ENCODE assay signal across 1 cellular context in the genomic region with DNA sequence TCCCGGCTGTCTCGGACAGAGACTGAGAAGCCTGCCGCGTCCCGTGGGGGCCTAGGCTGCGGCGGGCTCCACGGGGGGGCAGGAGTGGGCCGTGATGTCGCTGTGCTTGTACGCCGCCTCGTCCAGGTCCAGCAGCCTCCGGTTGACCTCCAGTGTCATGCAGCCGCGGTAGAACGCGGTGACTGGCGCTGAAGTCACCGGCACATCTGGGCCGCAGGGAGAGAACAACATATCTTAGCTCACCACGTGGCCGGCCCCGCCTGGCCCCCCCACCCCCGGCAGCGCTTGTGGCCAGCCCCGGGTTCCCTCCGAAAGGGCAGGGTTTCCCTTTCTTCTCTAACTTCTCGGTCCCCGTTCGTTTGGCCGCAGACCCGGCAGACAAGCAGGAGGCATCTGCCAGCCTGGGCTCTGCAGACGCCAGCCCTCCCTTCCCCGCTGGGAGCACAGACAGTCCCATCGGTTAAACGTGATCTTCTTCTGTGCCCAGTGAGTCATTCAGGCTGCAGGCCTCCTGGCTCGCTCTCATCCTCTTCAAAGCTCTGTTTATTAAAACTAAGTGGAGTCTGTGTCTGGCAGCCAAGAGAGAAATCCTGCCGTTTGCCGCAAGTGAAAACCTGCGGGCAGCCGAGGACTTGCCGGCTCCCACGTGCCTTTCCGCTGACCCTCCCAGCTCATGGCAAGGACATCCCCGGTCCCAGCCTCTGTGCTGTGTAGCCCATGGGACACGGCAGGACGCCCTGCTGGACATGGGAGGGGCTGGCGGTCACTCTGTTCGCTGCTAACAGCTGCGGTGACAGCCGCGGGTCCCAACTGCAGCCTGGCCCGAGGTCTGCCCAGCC.
TF ChIP-seq lines count a peak whose summit lies in the region.

No MANE protein-coding gene starts in this region.

TF ChIP-seq in HepG2, 621 proteins besides CTCF, POLR2A, EP300 and RAD21 (continued from another document):
- TF ChIP-seq, protein P1, sequence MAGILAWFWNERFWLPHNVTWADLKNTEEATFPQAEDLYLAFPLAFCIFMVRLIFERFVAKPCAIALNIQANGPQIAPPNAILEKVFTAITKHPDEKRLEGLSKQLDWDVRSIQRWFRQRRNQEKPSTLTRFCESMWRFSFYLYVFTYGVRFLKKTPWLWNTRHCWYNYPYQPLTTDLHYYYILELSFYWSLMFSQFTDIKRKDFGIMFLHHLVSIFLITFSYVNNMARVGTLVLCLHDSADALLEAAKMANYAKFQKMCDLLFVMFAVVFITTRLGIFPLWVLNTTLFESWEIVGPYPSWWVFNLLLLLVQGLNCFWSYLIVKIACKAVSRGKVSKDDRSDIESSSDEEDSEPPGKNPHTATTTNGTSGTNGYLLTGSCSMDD (CRISPR knock-in tag; IDR thresholded peaks at IDR 0.05), result no peak
- TF ChIP-seq ETV6 (CRISPR knock-in tag; conservative IDR thresholded peaks at IDR 0.05) (no peak), XBP1 (CRISPR knock-in tag; IDR thresholded peaks at IDR 0.05) (no peak), SP1 (IDR thresholded peaks at IDR 0.05) (no peak), SP1 (CRISPR knock-in tag; IDR thresholded peaks at IDR 0.05) (no peak), FOXM1 (CRISPR knock-in tag; IDR thresholded peaks at IDR 0.05) (no peak), HOXA7 (CRISPR knock-in tag; IDR thresholded peaks at IDR 0.05) (no peak), U2AF2 (IDR thresholded peaks at IDR 0.05; ENCODE audit: low read depth, low read length) (no peak), ZNF83 (CRISPR knock-in tag; IDR thresholded peaks at IDR 0.05; ENCODE audit: borderline replicate concordance) (no peak), ZNF557 (CRISPR knock-in tag; IDR thresholded peaks at IDR 0.05) (no peak), KDM5B (CRISPR knock-in tag; IDR thresholded peaks at IDR 0.05; ENCODE audit: borderline replicate concordance) (no peak), HOXA3 (CRISPR knock-in tag; IDR thresholded peaks at IDR 0.05) (no peak), ZBTB38 (CRISPR knock-in tag; IDR thresholded peaks at IDR 0.05) (no peak), NKX3-1 (CRISPR knock-in tag; IDR thresholded peaks at IDR 0.05) (no peak), ZFP37 (CRISPR knock-in tag; IDR thresholded peaks at IDR 0.05; ENCODE audit: borderline replicate concordance) (no peak), ZNF562 (CRISPR knock-in tag; IDR thresholded peaks at IDR 0.05; ENCODE audit: borderline replicate concordance) (no peak)
- TF ChIP-seq, protein P2, sequence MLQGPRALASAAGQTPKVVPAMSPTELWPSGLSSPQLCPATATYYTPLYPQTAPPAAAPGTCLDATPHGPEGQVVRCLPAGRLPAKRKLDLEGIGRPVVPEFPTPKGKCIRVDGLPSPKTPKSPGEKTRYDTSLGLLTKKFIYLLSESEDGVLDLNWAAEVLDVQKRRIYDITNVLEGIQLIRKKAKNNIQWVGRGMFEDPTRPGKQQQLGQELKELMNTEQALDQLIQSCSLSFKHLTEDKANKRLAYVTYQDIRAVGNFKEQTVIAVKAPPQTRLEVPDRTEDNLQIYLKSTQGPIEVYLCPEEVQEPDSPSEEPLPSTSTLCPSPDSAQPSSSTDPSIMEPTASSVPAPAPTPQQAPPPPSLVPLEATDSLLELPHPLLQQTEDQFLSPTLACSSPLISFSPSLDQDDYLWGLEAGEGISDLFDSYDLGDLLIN (CRISPR knock-in tag; IDR thresholded peaks at IDR 0.05; ENCODE audit: borderline replicate concordance), result no peak
- TF ChIP-seq, protein P3, sequence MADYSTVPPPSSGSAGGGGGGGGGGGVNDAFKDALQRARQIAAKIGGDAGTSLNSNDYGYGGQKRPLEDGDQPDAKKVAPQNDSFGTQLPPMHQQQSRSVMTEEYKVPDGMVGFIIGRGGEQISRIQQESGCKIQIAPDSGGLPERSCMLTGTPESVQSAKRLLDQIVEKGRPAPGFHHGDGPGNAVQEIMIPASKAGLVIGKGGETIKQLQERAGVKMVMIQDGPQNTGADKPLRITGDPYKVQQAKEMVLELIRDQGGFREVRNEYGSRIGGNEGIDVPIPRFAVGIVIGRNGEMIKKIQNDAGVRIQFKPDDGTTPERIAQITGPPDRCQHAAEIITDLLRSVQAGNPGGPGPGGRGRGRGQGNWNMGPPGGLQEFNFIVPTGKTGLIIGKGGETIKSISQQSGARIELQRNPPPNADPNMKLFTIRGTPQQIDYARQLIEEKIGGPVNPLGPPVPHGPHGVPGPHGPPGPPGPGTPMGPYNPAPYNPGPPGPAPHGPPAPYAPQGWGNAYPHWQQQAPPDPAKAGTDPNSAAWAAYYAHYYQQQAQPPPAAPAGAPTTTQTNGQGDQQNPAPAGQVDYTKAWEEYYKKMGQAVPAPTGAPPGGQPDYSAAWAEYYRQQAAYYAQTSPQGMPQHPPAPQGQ (CRISPR knock-in tag; IDR thresholded peaks at IDR 0.05; ENCODE audit: borderline replicate concordance), result no peak
